In the genomic region with DNA sequence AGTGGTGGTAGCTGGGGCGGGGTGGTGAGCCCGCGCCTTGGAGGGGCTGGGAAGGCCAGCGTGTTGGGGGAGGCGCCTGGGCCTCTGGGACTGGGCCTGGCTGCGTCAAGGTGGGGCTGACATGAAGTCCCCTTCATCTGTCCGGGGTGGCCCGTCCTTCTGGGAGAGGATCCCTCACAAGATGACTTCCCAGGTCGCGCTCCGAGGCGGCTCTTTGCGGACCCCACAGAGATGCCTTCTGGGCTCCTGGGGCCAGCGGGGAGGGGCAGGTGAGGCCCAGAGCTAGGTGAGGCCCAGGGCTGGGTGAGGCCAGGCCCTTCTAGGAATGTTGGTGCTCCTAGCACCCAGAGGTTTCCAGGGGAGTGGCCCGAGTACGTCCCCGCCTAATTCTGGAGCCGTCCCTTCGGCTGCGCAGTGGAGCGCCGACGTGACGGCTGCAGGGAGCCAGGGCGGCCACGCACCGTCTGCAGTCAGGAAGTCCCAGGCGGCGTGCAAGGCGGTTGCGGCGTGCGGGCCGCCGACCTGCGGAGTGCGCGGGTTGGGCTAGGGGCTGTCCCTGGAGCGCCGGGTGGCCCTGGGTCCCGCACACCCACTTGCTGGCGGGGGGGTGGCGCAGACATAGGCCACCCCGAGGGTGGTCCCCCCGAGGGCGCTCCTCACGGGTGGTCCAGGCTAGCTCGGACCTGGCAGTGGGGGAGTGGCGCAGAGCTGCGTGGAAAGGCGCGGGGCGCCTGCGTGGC, we compare ENCODE assay signal across 26 cellular contexts. TPM values are rescaled to one million over a fixed set of nuclear protein-coding genes. Genes with fewer than 3 reads are reported as not detected.
DNase-seq lines count a peak whose midpoint lies in the region; ATAC-seq and TF ChIP-seq lines count a peak whose summit lies in the region.
"Had no signal": no experiment of that assay in that cellular context is flagged by ENCODE, and none has a peak within 500 bp of the region (broad histone marks: within the 10 kb centered on the region; RNA-seq: fewer than 3 reads in every experiment).

No MANE protein-coding gene starts in this region.

- no peaks in the 10 kb centered on the region for H3K4me1 ChIP-seq in parathyroid adenoma
- H3K4me1 ChIP-seq in testis = peaks cover 2% of the 10 kb centered on the region

- H3K9me3 ChIP-seq in parathyroid adenoma (ENCODE audit: control insufficient read depth, low read length) (no peaks in the 10 kb centered on the region), testis (no peaks in the 10 kb centered on the region)
- H3K9me3 ChIP-seq: body of pancreas had no signal

- peak; percentile 8 for DNase-seq in GM06990 (ENCODE audit: extremely low read depth, insufficient read length)
- peak; percentile 88 for DNase-seq in chondrocyte (ENCODE audit: low spot score)
- no peak for DNase-seq in testis
- no peak for DNase-seq in dedifferentiated amniotic fluid mesenchymal stem cell (ENCODE audit: extremely low spot score)
- no peak for DNase-seq in ecto neural progenitor cell (ENCODE audit: low spot score)
- DNase-seq: activated CD4-positive, alpha-beta T cell treated with anti-CD3 and anti-CD28 coated beads, Interleukin-2, amount 10 ng/mL, durations not matched to agents 7 days and 5 days; activated CD8-positive, alpha-beta memory T cell treated with anti-CD3 and anti-CD28 coated beads, Interleukin-2, amount 50 U/mL, for 4 hours; activated naive CD8-positive, alpha-beta T cell treated with anti-CD3 and anti-CD28 coated beads, Interleukin-2, amount 10 ng/mL, durations not matched to agents 7 days and 5 days; cortex of kidney; islet precursor cell; KG1; NCI-H187 treated with DMSO at 0.1 percent for 48 hours; NCI-H748 treated with DMSO at 0.1 percent for 48 hours; stimulated activated naive CD4-positive, alpha-beta T cell treated with Interleukin-2 at 50 U/mL for 16 hours had no signal

- H3K4me3 ChIP-seq in GM06990 (replicated peaks; ENCODE audit: low read depth, low read length) (no peak overlapping the region), parathyroid adenoma (ENCODE audit: low read depth, low read length) (peak overlapping the region; percentile 31), testis (peak overlapping the region; percentile 47 to 73)

- H3K36me3 Mint-ChIP-seq in chondrocyte (ENCODE audit: low read depth) = no peaks in the 10 kb centered on the region
- H3K36me3 Mint-ChIP-seq: activated naive CD8-positive, alpha-beta T cell treated with anti-CD3 and anti-CD28 coated beads, Interleukin-2, amount 10 ng/mL, durations not matched to agents 7 days and 5 days; memory B cell had no signal

- H3K79me2 ChIP-seq in parathyroid adenoma = no peaks in the 10 kb centered on the region

- H3K4me1 Mint-ChIP-seq in chondrocyte (ENCODE audit: low read depth) = no peaks in the 10 kb centered on the region
- H3K4me1 Mint-ChIP-seq: activated CD4-positive, alpha-beta T cell treated with anti-CD3 and anti-CD28 coated beads, Interleukin-2, amount 10 ng/mL, durations not matched to agents 7 days and 5 days; activated naive CD8-positive, alpha-beta T cell treated with anti-CD3 and anti-CD28 coated beads, Interleukin-2, amount 10 ng/mL, durations not matched to agents 7 days and 5 days; memory B cell had no signal

- no peaks in the 10 kb centered on the region for H3K27me3 Mint-ChIP-seq in chondrocyte (ENCODE audit: low read depth)

- ATAC-seq in HG03135 (IDR thresholded peaks at IDR 0.05; ENCODE audit: unreplicated experiment) (no peak), HG02759 (IDR thresholded peaks at IDR 0.05; ENCODE audit: unreplicated experiment) (no peak)

- H3K27ac Mint-ChIP-seq in chondrocyte (ENCODE audit: unreplicated experiment) = no peak overlapping the region
- H3K27ac Mint-ChIP-seq: activated CD4-positive, alpha-beta T cell treated with anti-CD3 and anti-CD28 coated beads, Interleukin-2, amount 10 ng/mL, durations not matched to agents 7 days and 5 days; activated naive CD8-positive, alpha-beta T cell treated with anti-CD3 and anti-CD28 coated beads, Interleukin-2, amount 10 ng/mL, durations not matched to agents 7 days and 5 days; activated T-helper 2 cell treated with anti-CD3 and anti-CD28 coated beads, Interferon-gamma antibody, Interleukin-2, Interleukin-4, amounts not matched to agents 10 μg/mL and 5 μg/mL and 100 μg/mL, durations not matched to agents 14 hours and 24 hours and 36 hours; memory B cell; T-helper 1 cell treated with Interleukin-12 subunit alpha and Interleukin-12 subunit beta and Interleukin-4 antibody, amounts not matched to agents 30 μg/mL and 1 μg/mL, for 36 hours had no signal

- H3K36me3 ChIP-seq in GM06990 (ENCODE audit: control insufficient read depth, insufficient read depth, low read length) (no peaks in the 10 kb centered on the region), parathyroid adenoma (ENCODE audit: control insufficient read depth, insufficient read depth, low read length) (no peaks in the 10 kb centered on the region), testis (ENCODE audit: low read depth, missing control alignments) (no peaks in the 10 kb centered on the region)

- no peak for TF ChIP-seq POLR2A in testis (IDR thresholded peaks at IDR 0.05)

- H3K9ac ChIP-seq in parathyroid adenoma = no peak overlapping the region
- H3K9ac ChIP-seq: GM23248 had no signal

- H2AFZ ChIP-seq in parathyroid adenoma = no peak overlapping the region

- H3K27ac ChIP-seq in parathyroid adenoma = no peak overlapping the region
- H3K27ac ChIP-seq in testis = no peak overlapping the region
- H3K27ac ChIP-seq: body of pancreas, GM23248 had no signal

- H3K4me2 ChIP-seq in parathyroid adenoma (ENCODE audit: low read length) = peak overlapping the region; percentile 61

- H3K27me3 ChIP-seq in GM06990 (replicated peaks; ENCODE audit: control insufficient read depth, insufficient read depth, low read length) = no peaks in the 10 kb centered on the region
- H3K27me3 ChIP-seq in parathyroid adenoma (ENCODE audit: control insufficient read depth, insufficient read depth, low read length) = no peaks in the 10 kb centered on the region
- no peaks in the 10 kb centered on the region for H3K27me3 ChIP-seq in testis
- H3K27me3 ChIP-seq: body of pancreas had no signal

- TF ChIP-seq CTCF in GM06990 (IDR thresholded peaks at IDR 0.05; ENCODE audit: insufficient read depth, low read length, poor library complexity, severe bottlenecking) (no peak), chondrocyte (IDR thresholded peaks at IDR 0.05) (no peak), parathyroid adenoma (IDR thresholded peaks at IDR 0.05) (no peak), testis (IDR thresholded peaks at IDR 0.05) (no peak)

- intact Hi-C loops in testis (cut with DNase I; ENCODE audit: low total_unique reads) = no loop called here

- no peak overlapping the region for H3K4me3 Mint-ChIP-seq in chondrocyte (ENCODE audit: unreplicated experiment)
- H3K4me3 Mint-ChIP-seq: activated CD4-positive, alpha-beta T cell treated with anti-CD3 and anti-CD28 coated beads, Interleukin-2, amount 10 ng/mL, durations not matched to agents 7 days and 5 days; activated naive CD8-positive, alpha-beta T cell treated with anti-CD3 and anti-CD28 coated beads, Interleukin-2, amount 10 ng/mL, durations not matched to agents 7 days and 5 days; memory B cell; T-helper 1 cell treated with Interleukin-12 subunit alpha and Interleukin-12 subunit beta and Interleukin-4 antibody, amounts not matched to agents 30 μg/mL and 1 μg/mL, for 36 hours had no signal

- H3K9me3 Mint-ChIP-seq in chondrocyte (ENCODE audit: low read depth) = peaks cover 39% of the 10 kb centered on the region
- H3K9me3 Mint-ChIP-seq: activated naive CD8-positive, alpha-beta T cell treated with anti-CD3 and anti-CD28 coated beads, Interleukin-2, amount 10 ng/mL, durations not matched to agents 7 days and 5 days had no signal

- WGBS in testis, 2 donors = 19 to 40% methylated on average over 16 to 50 of the region's 54 CpGs

RNA-seq across cellular contexts. Expression of a gene that starts 58.3 kb away (rescaled TPM):
- total RNA-seq in chondrocyte = not detected in 3 replicates
- total RNA-seq in testis = 100 to 1,000 TPM; 171 to 785 TPM
- polyA plus RNA-seq in testis (ENCODE audit: insufficient read depth, low read depth, low replicate concordance) = 227 TPM
- total RNA-seq: activated CD4-positive, alpha-beta T cell treated with anti-CD3 and anti-CD28 coated beads, Interleukin-2, amount 10 ng/mL, durations not matched to agents 7 days and 5 days; activated naive CD8-positive, alpha-beta T cell treated with anti-CD3 and anti-CD28 coated beads, Interleukin-2, amount 10 ng/mL, durations not matched to agents 7 days and 5 days; activated T-helper 2 cell treated with anti-CD3 and anti-CD28 coated beads, Interferon-gamma antibody, Interleukin-2, Interleukin-4, amounts not matched to agents 10 μg/mL and 5 μg/mL and 100 μg/mL, durations not matched to agents 14 hours and 24 hours and 36 hours; endothelial cell of umbilical vein; fibroblast of villous mesenchyme; GM23248; myocyte; osteoblast had no signal
- polyA plus RNA-seq: endothelial cell of umbilical vein, GM23248 had no signal

Comparison
In these comparisons a context has a peak if more than half of its experiments do, and no peak if none do; other contexts are left out.
1. DNase-seq: peak in GM06990 (single experiment) and chondrocyte (single experiment); none in testis (single experiment), dedifferentiated amniotic fluid mesenchymal stem cell (single experiment) and ecto neural progenitor cell (single experiment).
2. RNA of a gene that starts 58.3 kb away (total RNA-seq): 171 to 785 TPM in testis; not detected in chondrocyte; every median in the first group is over 100 times any median in the second.